1 cellular context compared by ENCODE assay signal in the genomic region with DNA sequence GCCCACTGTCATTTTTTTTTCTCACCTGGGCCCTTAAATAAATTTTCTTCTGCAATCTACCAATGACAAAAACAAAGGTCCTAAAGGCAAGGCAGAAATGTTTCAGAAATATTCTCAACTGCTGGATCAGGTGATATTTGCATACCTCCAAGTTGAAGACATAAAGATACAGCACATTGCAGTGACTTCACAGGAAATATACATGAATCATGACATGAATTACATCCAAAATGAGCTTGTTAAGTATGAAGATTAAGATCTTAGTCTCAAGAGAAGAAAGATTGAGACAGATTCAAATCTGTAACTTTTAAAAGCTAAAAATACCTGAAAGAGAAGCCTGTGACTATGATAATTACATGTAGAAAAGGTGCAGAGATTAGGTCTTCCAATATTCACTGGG.
TF ChIP-seq lines count a peak whose summit lies in the region.

No MANE protein-coding gene starts in this region.

TF ChIP-seq in IMR-90, 13 proteins besides CTCF, POLR2A, EP300 and RAD21 (continued from another document):
- TF ChIP-seq SMC3 (IDR thresholded peaks at IDR 0.05; ENCODE audit: low read depth, low read length), result no peak
- no peak for TF ChIP-seq MAFK (IDR thresholded peaks at IDR 0.05; ENCODE audit: low read depth, low read length)
